In the genomic region with DNA sequence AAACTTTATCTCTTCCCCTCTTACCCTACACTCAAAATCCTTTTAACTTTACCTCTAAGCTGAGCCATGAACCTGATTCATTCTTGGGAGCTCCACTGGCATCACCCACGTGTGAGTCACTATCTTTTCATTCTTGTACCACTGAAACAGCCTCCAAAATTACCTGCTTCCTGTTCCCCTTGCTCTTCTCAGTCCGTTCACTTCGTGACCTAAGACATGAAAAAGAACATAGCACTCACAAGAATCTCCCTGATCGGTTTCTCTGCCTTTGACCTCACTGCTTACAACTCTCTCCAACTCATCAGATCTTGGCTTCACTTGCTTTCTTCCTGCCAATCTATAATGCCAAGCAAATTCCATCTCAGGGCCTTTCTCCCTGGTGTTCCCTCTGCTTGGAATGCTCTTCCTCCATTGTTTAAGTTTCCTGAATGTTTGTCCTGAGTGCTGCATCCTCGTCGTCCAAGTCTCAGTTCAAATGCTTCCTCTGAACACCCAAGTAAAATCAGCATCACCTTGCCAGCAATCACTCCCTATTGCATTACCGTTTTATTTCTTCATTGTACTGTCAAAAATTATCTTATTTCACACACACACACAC, we compare ENCODE assay signal across 8 cellular contexts. TPM values are rescaled to one million over a fixed set of nuclear protein-coding genes. Genes with fewer than 3 reads are reported as not detected.
DNase-seq lines count a peak whose midpoint lies in the region; ATAC-seq lines count a peak whose summit lies in the region.

No MANE protein-coding gene starts in this region.

- peak overlapping the region; percentile 16 for H3K27ac Mint-ChIP-seq in dendritic cell treated with granulocyte-macrophage colony-stimulating factor and Interleukin-4, amounts not matched to agents 40 ng/mL and 50 ng/mL, for 4 days

- H3K9me3 Mint-ChIP-seq in dendritic cell treated with granulocyte-macrophage colony-stimulating factor and Interleukin-4, amounts not matched to agents 40 ng/mL and 50 ng/mL, for 4 days: no peaks in the 10 kb centered on the region

- H3K36me3 Mint-ChIP-seq in dendritic cell treated with granulocyte-macrophage colony-stimulating factor and Interleukin-4, amounts not matched to agents 40 ng/mL and 50 ng/mL, for 4 days (ENCODE audit: low read depth): peaks cover 81% of the 10 kb centered on the region

- intact Hi-C loops in dendritic cell treated with granulocyte-macrophage colony-stimulating factor and Interleukin-4, amounts not matched to agents 40 ng/mL and 50 ng/mL, for 4 days (cut with micrococcal nuclease): loop anchor here (2.0 kb wide), 1 partner anchor 99 kb away; the partner anchor contains the start of gene GLIPR1L2
- intact Hi-C loops in sciatic nerve (cut with DNase I) (no loop called here), right cardiac atrium (cut with DNase I) (loop anchor here in 2 of 4 donors (10.0 kb wide), 2 partner anchors 95 to 105 kb away; partner anchors contain the start of gene GLIPR1L2 (in 1 of the 2))

- H3K27me3 Mint-ChIP-seq in dendritic cell treated with granulocyte-macrophage colony-stimulating factor and Interleukin-4, amounts not matched to agents 40 ng/mL and 50 ng/mL, for 4 days: no peaks in the 10 kb centered on the region

- ATAC-seq in GM21390 (IDR thresholded peaks at IDR 0.05; ENCODE audit: unreplicated experiment): peak; percentile 60
- no peak for ATAC-seq in sciatic nerve
- ATAC-seq in right cardiac atrium: no peak

- no peaks in the 10 kb centered on the region for H3K27me3 ChIP-seq in right cardiac atrium (ENCODE audit: control insufficient read depth, insufficient read depth)

- whole genome bisulfite sequencing in right cardiac atrium: 57% methylated on average over 7 of the region's 7 CpGs

- peaks cover 44% of the 10 kb centered on the region for H3K4me1 Mint-ChIP-seq in dendritic cell treated with granulocyte-macrophage colony-stimulating factor and Interleukin-4, amounts not matched to agents 40 ng/mL and 50 ng/mL, for 4 days (ENCODE audit: low read depth)

- DNase-seq in ACHN (peak; percentile 73), MV-4-11 (lab: John Stamatoyannopoulos, UW) (peak; percentile 22), NCI-H2227 (lab: John Stamatoyannopoulos, UW; ENCODE audit: unreplicated experiment) (no peak), NCI-H345 treated with DMSO at 0.1 percent for 48 hours (lab: John Stamatoyannopoulos, UW; ENCODE audit: unreplicated experiment) (no peak), sciatic nerve (ENCODE audit: low spot score) (no peak), right cardiac atrium (no peak)

- in situ Hi-C loops in ACHN (cut with HindIII; ENCODE audit: low pct_ligation_motif_present, low pct_unique_long_range_greater_than_20kb, low sequenced_read_pairs): no loop called here

- no peaks in the 10 kb centered on the region for H3K9me3 ChIP-seq in right cardiac atrium (ENCODE audit: control insufficient read depth, low read length)

- no peak overlapping the region for H3K4me3 Mint-ChIP-seq in dendritic cell treated with granulocyte-macrophage colony-stimulating factor and Interleukin-4, amounts not matched to agents 40 ng/mL and 50 ng/mL, for 4 days

- no peaks in the 10 kb centered on the region for H3K4me1 ChIP-seq in right cardiac atrium (ENCODE audit: control insufficient read depth, insufficient read depth, low read length)

- no peak overlapping the region for H3K4me3 ChIP-seq in right cardiac atrium (ENCODE audit: low read length)

- H3K27ac ChIP-seq in right cardiac atrium (ENCODE audit: low read length): no peak overlapping the region

RNA-seq across cellular contexts. Expression of gene GLIPR1, which starts 9.2 kb away (rescaled TPM):
- 29.8 TPM for total RNA-seq in sciatic nerve
- total RNA-seq in right cardiac atrium: 10 to 100 TPM; 12.0 to 23.5 (median 16.7) TPM
- polyA plus RNA-seq in right cardiac atrium: 2.7 TPM

RNA-seq across cellular contexts. Expression of gene KRR1, which starts 21.7 kb away (rescaled TPM):
- total RNA-seq in sciatic nerve (58.6 TPM), right cardiac atrium (10 to 100 TPM; 30.6 to 38.2 (median 33.3) TPM)
- 7.3 TPM for polyA plus RNA-seq in right cardiac atrium

Comparison
In these comparisons a context has a peak if more than half of its experiments do, and no peak if none do; other contexts are left out.
1. DNase-seq: peak in ACHN (single experiment) and MV-4-11 (single experiment); none in NCI-H2227 (single experiment), NCI-H345 treated with DMSO at 0.1 percent for 48 hours (single experiment), sciatic nerve (single experiment) and right cardiac atrium (0 of 3).